ENCODE assay signal across 8 cellular contexts in the genomic region with DNA sequence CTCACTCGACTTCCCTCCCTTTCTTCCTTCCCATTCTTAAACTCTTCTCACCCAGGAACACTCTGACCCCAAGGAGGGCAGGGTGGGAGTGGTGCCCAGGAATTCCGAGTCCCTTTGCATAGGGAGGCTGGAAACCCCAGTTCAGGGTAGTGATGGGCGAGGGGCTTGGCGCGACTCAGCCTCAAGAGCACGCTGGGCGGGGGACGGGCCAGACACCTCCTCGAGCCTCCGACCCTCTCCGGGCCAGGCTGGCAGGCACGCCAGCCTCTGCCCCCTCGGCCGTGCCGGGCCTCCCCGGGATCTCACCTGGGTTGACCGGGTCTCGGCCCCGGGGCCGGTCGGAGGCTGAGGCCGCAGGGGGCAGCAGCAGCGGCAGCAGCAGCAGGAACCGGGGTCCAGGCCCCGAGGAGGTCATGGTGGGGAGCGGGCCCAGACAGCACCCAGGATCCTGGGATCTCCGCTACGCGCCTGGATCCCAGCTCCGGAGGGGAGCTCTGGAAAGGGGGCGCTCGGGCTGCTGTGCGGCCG. TPM values are rescaled to one million over a fixed set of nuclear protein-coding genes. Genes with fewer than 3 reads are reported as not detected.
A peak's percentile ranks its signal among the peaks of the same experiment; 100 is the strongest.
DNase-seq lines count a peak whose midpoint lies in the region; ATAC-seq and TF ChIP-seq lines count a peak whose summit lies in the region.

No MANE protein-coding gene starts in this region.

- H3K4me2 ChIP-seq in mesenchymal stem cell (ENCODE audit: low read length, poor library complexity, severe bottlenecking): peak overlapping the region; percentile 54

- H3K9me3 Mint-ChIP-seq in CD4-positive, alpha-beta T cell: no peaks in the 10 kb centered on the region
- H3K9me3 Mint-ChIP-seq in IgD-negative memory B cell: no peaks in the 10 kb centered on the region

- H2BK15ac ChIP-seq in mesenchymal stem cell (ENCODE audit: low read depth, poor library complexity, severe bottlenecking): peak overlapping the region; percentile 30

- intact Hi-C loops in CD4-positive, alpha-beta T cell (cut with DNase I, micrococcal nuclease): loop anchor here in 1 of 2 experiments (2.0 to 10.0 kb wide), 2 partner anchors 62 to 322 kb away; a partner anchor contains a TSS
- intact Hi-C loops in breast epithelium (cut with DNase I; ENCODE audit: low total_unique reads): no loop called here
- intact Hi-C loops in posterior cingulate gyrus (cut with DNase I): loop anchor here (2.0 kb wide), 1 partner anchor 28 kb away; a partner anchor contains a TSS

- H3K4me1 Mint-ChIP-seq in CD4-positive, alpha-beta T cell (ENCODE audit: low read depth): peaks cover 38% of the 10 kb centered on the region
- H3K4me1 Mint-ChIP-seq in IgD-negative memory B cell: peaks cover 12 to 19% (median 16%) of the 10 kb centered on the region in 3 donors

- H3K4me3 ChIP-seq in breast epithelium: peak overlapping the region; percentile 72 to 90 (median 84)
- H3K4me3 ChIP-seq in mesenchymal stem cell (ENCODE audit: insufficient read depth in 1 of 2, low read depth in 1 of 2, low read length in 2 of 2): peak overlapping the region; percentile 74 to 93
- peak overlapping the region; percentile 84 for H3K4me3 ChIP-seq in urinary bladder (ENCODE audit: low read depth, low read length)

- no peaks in the 10 kb centered on the region for H3K36me3 ChIP-seq in breast epithelium
- H3K36me3 ChIP-seq in mesenchymal stem cell (ENCODE audit: control insufficient read depth in 1 of 2, insufficient read depth in 2 of 2, low read depth in 1 of 2, low read length in 2 of 2): peaks cover 35 to 38% of the 10 kb centered on the region in 2 experiments
- no peaks in the 10 kb centered on the region for H3K36me3 ChIP-seq in urinary bladder (ENCODE audit: insufficient read depth)

- no peaks in the 10 kb centered on the region for H3K27me3 Mint-ChIP-seq in CD4-positive, alpha-beta T cell
- peaks cover 2% of the 10 kb centered on the region for H3K27me3 Mint-ChIP-seq in IgD-negative memory B cell

- peaks cover 25% of the 10 kb centered on the region for H3K79me1 ChIP-seq in mesenchymal stem cell (replicated peaks; ENCODE audit: low read length, poor library complexity, severe bottlenecking)

- H3K9ac ChIP-seq in mesenchymal stem cell (ENCODE audit: low read length): peak overlapping the region; percentile 95

- peak overlapping the region; percentile 34 to 86 for H3K23ac ChIP-seq in mesenchymal stem cell (ENCODE audit: low read length in 2 of 2)

- peaks cover 36% of the 10 kb centered on the region for H3K36me3 Mint-ChIP-seq in CD4-positive, alpha-beta T cell (ENCODE audit: low read depth)
- peaks cover 2% of the 10 kb centered on the region for H3K36me3 Mint-ChIP-seq in IgD-negative memory B cell

- peak overlapping the region; percentile 83 for H2BK120ac ChIP-seq in mesenchymal stem cell (ENCODE audit: low read depth, low read length)

- peak overlapping the region; percentile 1 for H4K8ac ChIP-seq in mesenchymal stem cell (ENCODE audit: low read length)

- peaks cover 0 to 6% of the 10 kb centered on the region in 2 donors for H3K4me1 ChIP-seq in breast epithelium
- H3K4me1 ChIP-seq in mesenchymal stem cell (ENCODE audit: control insufficient read depth, insufficient read depth, low read depth, low read length): peaks cover 25% of the 10 kb centered on the region
- H3K4me1 ChIP-seq in urinary bladder (ENCODE audit: insufficient read depth): peaks cover 2% of the 10 kb centered on the region

- CTCF ChIA-PET in CD4-positive, alpha-beta T cell (lab: Charles Lee): interaction anchor here (1.3 to 3.0 kb wide), 4 partner anchors 18 to 66 kb away, joined by 3 to 39 read pairs (median 3); a partner anchor contains a TSS

- TF ChIP-seq POLR2A in breast epithelium (IDR thresholded peaks at IDR 0.05): no peak

- POLR2A ChIA-PET in CD4-positive, alpha-beta T cell (lab: Charles Lee): interaction anchor here (1.0 to 3.3 kb wide), 10 partner anchors 12 to 330 kb away, joined by 3 to 55 read pairs (median 6); a partner anchor contains a TSS

- peak overlapping the region; percentile 8 for H2AFZ ChIP-seq in mesenchymal stem cell (ENCODE audit: low read depth, low read length)

- H3K14ac ChIP-seq in mesenchymal stem cell (ENCODE audit: low read length in 2 of 2): peak overlapping the region in 1 of 2 experiments; percentile 92

- no peak for ATAC-seq in CD4-positive, alpha-beta T cell (ENCODE audit: poor library complexity)
- ATAC-seq in GM21360 (IDR thresholded peaks at IDR 0.05; ENCODE audit: unreplicated experiment): peak; percentile 20

- H3K27ac ChIP-seq in CD4-positive, alpha-beta T cell (ENCODE audit: low read depth, low read length): peak overlapping the region; percentile 13
- H3K27ac ChIP-seq in breast epithelium (peak overlapping the region; percentile 89 to 91), mesenchymal stem cell (ENCODE audit: low read length, poor library complexity, severe bottlenecking) (no peak overlapping the region), urinary bladder (ENCODE audit: low read depth) (no peak overlapping the region)

- H3K4ac ChIP-seq in mesenchymal stem cell (ENCODE audit: low read depth in 1 of 2, low read length in 2 of 2): peak overlapping the region; percentile 77 to 99

- H4K91ac ChIP-seq in mesenchymal stem cell (ENCODE audit: low read length): peak overlapping the region; percentile 90

- no peak overlapping the region for H2BK5ac ChIP-seq in mesenchymal stem cell (ENCODE audit: low read depth, low read length, poor library complexity, severe bottlenecking)

- no peaks in the 10 kb centered on the region for H3K27me3 ChIP-seq in CD4-positive, alpha-beta T cell (ENCODE audit: control insufficient read depth, insufficient read depth, low read length)
- H3K27me3 ChIP-seq in breast epithelium: no peaks in the 10 kb centered on the region
- H3K27me3 ChIP-seq in mesenchymal stem cell (ENCODE audit: control insufficient read depth in 1 of 2, insufficient read depth in 1 of 2, low read length in 2 of 2): no peaks in the 10 kb centered on the region

- peak overlapping the region; percentile 87 for H3K27ac Mint-ChIP-seq in CD4-positive, alpha-beta T cell
- peak overlapping the region; percentile 67 to 95 (median 84) for H3K27ac Mint-ChIP-seq in IgD-negative memory B cell

- H3K9me3 ChIP-seq in CD4-positive, alpha-beta T cell (ENCODE audit: control insufficient read depth, low read length): no peaks in the 10 kb centered on the region
- no peaks in the 10 kb centered on the region for H3K9me3 ChIP-seq in breast epithelium
- no peaks in the 10 kb centered on the region for H3K9me3 ChIP-seq in mesenchymal stem cell (ENCODE audit: control insufficient read depth, low read length)

- no peak for TF ChIP-seq CTCF in CD4-positive, alpha-beta T cell (IDR thresholded peaks at IDR 0.05)
- no peak for TF ChIP-seq CTCF in breast epithelium (IDR thresholded peaks at IDR 0.05)

- no peak overlapping the region for H2AK5ac ChIP-seq in mesenchymal stem cell (ENCODE audit: low read length, severe bottlenecking)

- peak overlapping the region; percentile 67 to 80 for H3K18ac ChIP-seq in mesenchymal stem cell (ENCODE audit: low read depth in 1 of 2, low read length in 2 of 2)

- WGBS in mesenchymal stem cell: under 1% methylated on average over 33 of the region's 34 CpGs
- WGBS in urinary bladder: under 1% methylated on average over 34 of the region's 34 CpGs

- no peak for DNase-seq in CD4-positive, alpha-beta T cell
- DNase-seq in breast epithelium (ENCODE audit: low spot score in 2 of 2): no peak
- DNase-seq in mesenchymal stem cell: no peak
- no peak for DNase-seq in COLO829 (ENCODE audit: low spot score)
- DNase-seq in posterior cingulate gyrus: no peak

- peak overlapping the region in 1 of 2 experiments; percentile 8 for H2BK12ac ChIP-seq in mesenchymal stem cell (ENCODE audit: low read length in 2 of 2)

- peak overlapping the region; percentile 95 for H3K4me3 Mint-ChIP-seq in CD4-positive, alpha-beta T cell
- peak overlapping the region; percentile 92 to 97 (median 94) for H3K4me3 Mint-ChIP-seq in IgD-negative memory B cell

RNA-seq across cellular contexts. Expression of a gene that starts 0.5 kb away (rescaled TPM):
- total RNA-seq in CD4-positive, alpha-beta T cell: 10 to 100 TPM; 13.8 to 15.9 TPM
- 16.8 TPM for polyA plus RNA-seq in IgD-negative memory B cell
- 10 to 100 TPM; 23.9 to 46.2 (median 43.2) TPM for total RNA-seq in breast epithelium
- polyA plus RNA-seq in mesenchymal stem cell (2013, experiment 1 of 2): 210 TPM
- 206 TPM for polyA plus RNA-seq in mesenchymal stem cell (2013, experiment 2 of 2)
- total RNA-seq in urinary bladder: 24.8 TPM
- 57.6 TPM for polyA plus RNA-seq in urinary bladder

RNA-seq across cellular contexts. Expression of a gene that starts 1.0 kb away (rescaled TPM):
- total RNA-seq in CD4-positive, alpha-beta T cell: 10 to 100 TPM; 28.4 to 30.6 TPM
- 54.4 TPM for polyA plus RNA-seq in IgD-negative memory B cell
- 100 to 1,000 TPM in 1 of 3 donors, 10 to 100 TPM in 2; 80.2 to 107 (median 91.4) TPM for total RNA-seq in breast epithelium
- polyA plus RNA-seq in mesenchymal stem cell (2013, experiment 1 of 2): 83.1 TPM
- 82.5 TPM for polyA plus RNA-seq in mesenchymal stem cell (2013, experiment 2 of 2)
- 59.5 TPM for total RNA-seq in urinary bladder
- 77.5 TPM for polyA plus RNA-seq in urinary bladder

RNA-seq across cellular contexts. Expression of a gene that starts 16.1 kb away (rescaled TPM):
- under 1 TPM in 1 of 2 experiments, not detected in 1; 0.11 TPM for total RNA-seq in CD4-positive, alpha-beta T cell
- polyA plus RNA-seq in IgD-negative memory B cell (not detected), urinary bladder (not detected)
- total RNA-seq in breast epithelium (1 to 10 TPM in 1 of 3 donors, not detected in 2; 2.6 TPM), urinary bladder (not detected)
- polyA plus RNA-seq in mesenchymal stem cell (2013, experiment 1 of 2): not detected
- polyA plus RNA-seq in mesenchymal stem cell (2013, experiment 2 of 2): not detected

RNA-seq across cellular contexts. Expression of a gene that starts 20.7 kb away (rescaled TPM):
- total RNA-seq in CD4-positive, alpha-beta T cell: 10 to 100 TPM; 12.6 to 15.2 TPM
- 2.2 TPM for polyA plus RNA-seq in IgD-negative memory B cell
- total RNA-seq in breast epithelium: 10 to 100 TPM; 14.4 to 44.6 (median 17.1) TPM
- polyA plus RNA-seq in mesenchymal stem cell (2013, experiment 1 of 2): 3.0 TPM
- 2.6 TPM for polyA plus RNA-seq in mesenchymal stem cell (2013, experiment 2 of 2)
- total RNA-seq in urinary bladder: 5.3 TPM
- polyA plus RNA-seq in urinary bladder: 15.2 TPM

RNA-seq across cellular contexts. Expression of a gene that starts 28.0 kb away (rescaled TPM):
- total RNA-seq in CD4-positive, alpha-beta T cell: 10 to 100 TPM; 81.2 to 82.3 TPM
- 172 TPM for polyA plus RNA-seq in IgD-negative memory B cell
- total RNA-seq in breast epithelium: 100 to 1,000 TPM; 252 to 432 (median 278) TPM
- polyA plus RNA-seq in mesenchymal stem cell (2013, experiment 1 of 2): 168 TPM
- polyA plus RNA-seq in mesenchymal stem cell (2013, experiment 2 of 2): 172 TPM
- total RNA-seq in urinary bladder: 66.7 TPM
- 247 TPM for polyA plus RNA-seq in urinary bladder

Comparison
In these comparisons a context has a peak if more than half of its experiments do, and no peak if none do; other contexts are left out.
1. H3K27ac ChIP-seq: peak in CD4-positive, alpha-beta T cell (single experiment) and breast epithelium (2 of 2); none in mesenchymal stem cell (single experiment) and urinary bladder (single experiment).
2. Peak in every context shown above with its lines, with median percentiles within 50 percentile points of each other: H3K4me3 ChIP-seq.